Comparison of ENCODE assay signal across 1 cellular context in genomic region chr6:158559895-158560786, GRCh38.
TF ChIP-seq lines count a peak whose summit lies in the region.

Gene TMEM181 (plus strand): TSS chr6:158560091. CDS start chr6:158560225, 134 bp downstream.

TF ChIP-seq in K562, 482 proteins besides CTCF, POLR2A, EP300 and RAD21 (continued from another document and continues in another):
- TF ChIP-seq MNT (conservative IDR thresholded peaks at IDR 0.05): peak; percentile 72 to 93
- 0 out of 2 replicates have a peak, but pooled peaks have one; percentile 74 for TF ChIP-seq PML (IDR thresholded peaks at IDR 0.05; ENCODE audit: low read length)
- TF ChIP-seq ZFX (CRISPR knock-in tag; IDR thresholded peaks at IDR 0.05): peak; percentile 74
- TF ChIP-seq SNIP1 (IDR thresholded peaks at IDR 0.05; ENCODE audit: low read depth): no peak
- TF ChIP-seq POLR3G (IDR thresholded peaks at IDR 0.05; ENCODE audit: extremely low read depth, insufficient read length, insufficient replicate concordance): no peak
- TF ChIP-seq THAP7 (CRISPR knock-in tag; IDR thresholded peaks at IDR 0.05): peak; percentile 63; the same call in 1 of the 2 replicates
- no peak for TF ChIP-seq ZNF41 (CRISPR knock-in tag; conservative IDR thresholded peaks at IDR 0.05)
- TF ChIP-seq SIRT6 (IDR thresholded peaks at IDR 0.05; ENCODE audit: low read depth, low read length): no peak
- no peak for TF ChIP-seq ZSCAN32 (CRISPR knock-in tag; IDR thresholded peaks at IDR 0.05)
- no peak for TF ChIP-seq STAG1 (CRISPR knock-in tag; IDR thresholded peaks at IDR 0.05; ENCODE audit: borderline replicate concordance)
- TF ChIP-seq NFE2 (IDR thresholded peaks at IDR 0.05; ENCODE audit: low read depth): no peak
- TF ChIP-seq HDAC1 (IDR thresholded peaks at IDR 0.05): peak in 1 of 2 experiments; percentile 33; a peak in 1 of 4 replicates
- no peak for TF ChIP-seq ZNF589 (CRISPR knock-in tag; IDR thresholded peaks at IDR 0.05; ENCODE audit: low read depth)
- no peak for TF ChIP-seq FOXJ2 (tag; IDR thresholded peaks at IDR 0.05)
- 0 out of 2 replicates have a peak, but pooled peaks have one; percentile 20 for TF ChIP-seq STAT6 (CRISPR knock-in tag; IDR thresholded peaks at IDR 0.05)
- TF ChIP-seq SNRNP70 (optimal IDR thresholded peaks at IDR 0.05; ENCODE audit: low read depth, low read length): no peak
- no peak for TF ChIP-seq TGIF2 (CRISPR knock-in tag; IDR thresholded peaks at IDR 0.05)
- TF ChIP-seq ZNF655 (CRISPR knock-in tag; IDR thresholded peaks at IDR 0.05): no peak
- peak; percentile 77; the same call in 1 of the 2 replicates for TF ChIP-seq TOE1 (IDR thresholded peaks at IDR 0.05; ENCODE audit: borderline replicate concordance)
- TF ChIP-seq TOE1 (CRISPR knock-in tag; IDR thresholded peaks at IDR 0.05; ENCODE audit: borderline replicate concordance, low read depth): no peak
- no peak for TF ChIP-seq SMARCA4 (IDR thresholded peaks at IDR 0.05)
- TF ChIP-seq ZNF217 (CRISPR knock-in tag; IDR thresholded peaks at IDR 0.05): no peak
- TF ChIP-seq ZNF408 (CRISPR knock-in tag; IDR thresholded peaks at IDR 0.05; ENCODE audit: low read depth): no peak
- no peak for TF ChIP-seq CEBPG (CRISPR knock-in tag; IDR thresholded peaks at IDR 0.05)
- no peak for TF ChIP-seq CEBPG (tag; conservative IDR thresholded peaks at IDR 0.05 in 1 of 2, IDR thresholded peaks at IDR 0.05 in 1 of 2)
- TF ChIP-seq SRSF9 (IDR thresholded peaks at IDR 0.05; ENCODE audit: borderline replicate concordance, low read depth, low read length): no peak
- no peak for TF ChIP-seq EZH2 (IDR thresholded peaks at IDR 0.05; ENCODE audit: borderline replicate concordance, low read depth, low read length)
- no peak for TF ChIP-seq ZNF280B (CRISPR knock-in tag; IDR thresholded peaks at IDR 0.05)
- 0 out of 2 replicates have a peak, but pooled peaks have one; percentile 19 for TF ChIP-seq ZNF384 (IDR thresholded peaks at IDR 0.05; ENCODE audit: low read depth, low read length)
- no peak for TF ChIP-seq U2AF2 (optimal IDR thresholded peaks at IDR 0.05; ENCODE audit: low read depth, low read length)
- TF ChIP-seq RBM34 (IDR thresholded peaks at IDR 0.05; ENCODE audit: borderline replicate concordance, insufficient read depth, low read length): no peak
- peak; percentile 91 for TF ChIP-seq CHD1 (IDR thresholded peaks at IDR 0.05; ENCODE audit: low read length)
- TF ChIP-seq ZNF830 (CRISPR knock-in tag; IDR thresholded peaks at IDR 0.05): 0 out of 2 replicates have a peak, but pooled peaks have one; percentile 30
- no peak for TF ChIP-seq PBX2 (CRISPR knock-in tag; IDR thresholded peaks at IDR 0.05; ENCODE audit: low read depth)
- TF ChIP-seq PBX2 (tag; conservative IDR thresholded peaks at IDR 0.05; ENCODE audit: low read depth): no peak
- TF ChIP-seq NCOA2 (IDR thresholded peaks at IDR 0.05; ENCODE audit: partially characterized antibody in 2 of 2): no peak
- no peak for TF ChIP-seq ZNF282 (CRISPR knock-in tag; IDR thresholded peaks at IDR 0.05)
- TF ChIP-seq CREB3 (tag; conservative IDR thresholded peaks at IDR 0.05; ENCODE audit: low read depth): no peak
- no peak for TF ChIP-seq MECOM (CRISPR knock-in tag; IDR thresholded peaks at IDR 0.05)
- no peak for TF ChIP-seq HDAC2 (IDR thresholded peaks at IDR 0.05)
- no peak for TF ChIP-seq ZNF311 (CRISPR knock-in tag; IDR thresholded peaks at IDR 0.05)
- TF ChIP-seq SMARCE1 (IDR thresholded peaks at IDR 0.05): no peak
- TF ChIP-seq ZNF699 (CRISPR knock-in tag; IDR thresholded peaks at IDR 0.05; ENCODE audit: insufficient replicate concordance): no peak
- TF ChIP-seq SP1 (CRISPR knock-in tag; IDR thresholded peaks at IDR 0.05): 0 out of 2 replicates have a peak, but pooled peaks have one; percentile 18
- TF ChIP-seq NEUROD1 (IDR thresholded peaks at IDR 0.05; ENCODE audit: borderline replicate concordance, low read depth, low read length, partially characterized antibody): peak; percentile 57
- TF ChIP-seq ZBTB11 (CRISPR knock-in tag; IDR thresholded peaks at IDR 0.05): peak in 1 of 3 experiments; percentile 58; a peak in 2 of 6 replicates
- TF ChIP-seq HDAC8 (tag; IDR thresholded peaks at IDR 0.05): no peak
- no peak for TF ChIP-seq SMC3 (conservative IDR thresholded peaks at IDR 0.05; ENCODE audit: insufficient read depth, low read depth, low read length)
- TF ChIP-seq DMBX1 (CRISPR knock-in tag; IDR thresholded peaks at IDR 0.05; ENCODE audit: borderline replicate concordance): no peak
- TF ChIP-seq POLR2AphosphoS2 (IDR thresholded peaks at IDR 0.05; ENCODE audit: low read length): no peak
- no peak for TF ChIP-seq NR2F6 (CRISPR knock-in tag; IDR thresholded peaks at IDR 0.05)
- no peak for TF ChIP-seq ZNF511 (CRISPR knock-in tag; IDR thresholded peaks at IDR 0.05)
- TF ChIP-seq ZNF263 (CRISPR knock-in tag; IDR thresholded peaks at IDR 0.05; ENCODE audit: borderline replicate concordance): peak; percentile 76; the same call in 1 of the 2 replicates
